ENCODE assay signal across 8 cellular contexts in genomic region chr7:81769891-81770818, GRCh38. TPM values are rescaled to one million over a fixed set of nuclear protein-coding genes. Genes with fewer than 3 reads are reported as not detected.
DNase-seq lines count a peak whose midpoint lies in the region; ATAC-seq and TF ChIP-seq lines count a peak whose summit lies in the region.

Gene HGF (minus strand): TSS chr7:81770047. CDS start chr7:81769971, 76 bp downstream.

- H3K4me2 ChIP-seq in hepatocyte (peak within 1 kb of the TSS; percentile 75), skeletal muscle satellite cell (ENCODE audit: low read length) (peak within 1 kb of the TSS; percentile 78)

- POLR2A ChIA-PET in CD4-positive, alpha-beta memory T cell (lab: Charles Lee; ENCODE audit: partially characterized antibody), result no interaction called here

- 30% methylated on average over 15 of the region's 16 CpGs for WGBS in hepatocyte (ENCODE audit: low lambda C conversion rate, missing lambda C conversion rate)

- H3K27me3 ChIP-seq in hepatocyte (peaks cover 6% of the 10 kb centered on the region), skeletal muscle satellite cell (ENCODE audit: control insufficient read depth, insufficient read depth, low read length) (no peaks in the 10 kb centered on the region)
- no peaks in the 10 kb centered on the region for H3K27me3 ChIP-seq in CD4-positive, alpha-beta memory T cell (ENCODE audit: insufficient read depth, low read length)

- H3K9me3 ChIP-seq in hepatocyte (ENCODE audit: low read depth) (no peaks in the 10 kb centered on the region), skeletal muscle satellite cell (replicated peaks; ENCODE audit: low read length) (no peaks in the 10 kb centered on the region)
- peaks cover 0 to 4% of the 10 kb centered on the region in 2 donors for H3K9me3 ChIP-seq in CD4-positive, alpha-beta memory T cell (ENCODE audit: control insufficient read depth in 1 of 2, low read length in 2 of 2)

- H3K9ac ChIP-seq in skeletal muscle satellite cell (ENCODE audit: low read depth, low read length), result peak within 1 kb of the TSS; percentile 27

- H3K4me1 Mint-ChIP-seq in CD4-positive, alpha-beta memory T cell, result no peaks in the 10 kb centered on the region

- peak within 1 kb of the TSS; percentile 32 for H3K27ac ChIP-seq in hepatocyte
- H3K27ac ChIP-seq in CD4-positive, alpha-beta memory T cell (ENCODE audit: low read depth, low read length), result no peak within 1 kb of the TSS

- CTCF ChIA-PET in CD4-positive, alpha-beta memory T cell (lab: Charles Lee; ENCODE audit: partially characterized antibody), result no interaction called here

- no peaks in the 10 kb centered on the region for H4K20me1 ChIP-seq in hepatocyte (ENCODE audit: insufficient read depth, poor library complexity, severe bottlenecking)

- H3K4me1 ChIP-seq in hepatocyte (ENCODE audit: insufficient read depth), result no peaks in the 10 kb centered on the region
- peaks cover 4% of the 10 kb centered on the region for H3K4me1 ChIP-seq in skeletal muscle satellite cell (ENCODE audit: control insufficient read depth, insufficient read depth, low read length)
- H3K4me1 ChIP-seq in CD4-positive, alpha-beta memory T cell (ENCODE audit: insufficient read depth, low read length), result no peaks in the 10 kb centered on the region

- H3K36me3 Mint-ChIP-seq in CD4-positive, alpha-beta memory T cell, result no peaks in the 10 kb centered on the region

- no peak within 1 kb of the TSS for H3K27ac Mint-ChIP-seq in CD4-positive, alpha-beta memory T cell

- ATAC-seq in GM19463 (IDR thresholded peaks at IDR 0.05; ENCODE audit: unreplicated experiment), result no peak

- TF ChIP-seq CTCF in WI38 (IDR thresholded peaks at IDR 0.05; ENCODE audit: low read depth, low read length) (peak; percentile 22; the same call in 1 of the 2 replicates), hepatocyte (IDR thresholded peaks at IDR 0.05; ENCODE audit: poor library complexity) (peak; percentile 28)

- DNase-seq in HCEC 1CT (peak; percentile 82), hepatocyte (ENCODE audit: low spot score) (peak; percentile 60), RPMI8226 (no peak), SHP77 (lab: John Stamatoyannopoulos, UW) (no peak)
- DNase-seq in CD4-positive, alpha-beta memory T cell, result no peak

- no peaks in the 10 kb centered on the region for H3K9me2 ChIP-seq in hepatocyte (replicated peaks; ENCODE audit: insufficient read depth)

- H2AFZ ChIP-seq in hepatocyte, result peak within 1 kb of the TSS; percentile 26

- H3K9me3 Mint-ChIP-seq in CD4-positive, alpha-beta memory T cell, result peaks cover 3 to 27% (median 10%) of the 10 kb centered on the region in 8 donors

- H3K79me2 ChIP-seq in hepatocyte, result peaks cover 14% of the 10 kb centered on the region

- H3K36me3 ChIP-seq in hepatocyte (replicated peaks; ENCODE audit: insufficient read depth, low read depth) (no peaks in the 10 kb centered on the region), skeletal muscle satellite cell (ENCODE audit: insufficient read depth, low read length) (no peaks in the 10 kb centered on the region)
- no peaks in the 10 kb centered on the region for H3K36me3 ChIP-seq in CD4-positive, alpha-beta memory T cell (ENCODE audit: insufficient read depth, low read length)

- no peak within 1 kb of the TSS for H3K4me3 Mint-ChIP-seq in CD4-positive, alpha-beta memory T cell

- H3K4me3 ChIP-seq in WI38 (ENCODE audit: low read depth, low read length), result peak within 1 kb of the TSS; percentile 92
- peak within 1 kb of the TSS; percentile 25 for H3K4me3 ChIP-seq in hepatocyte
- peak within 1 kb of the TSS; percentile 55 for H3K4me3 ChIP-seq in skeletal muscle satellite cell (ENCODE audit: low read length)
- no peak within 1 kb of the TSS for H3K4me3 ChIP-seq in CD4-positive, alpha-beta memory T cell (ENCODE audit: low read length in 2 of 2)

- intact Hi-C loops in CD4-positive, alpha-beta memory T cell (cut with micrococcal nuclease), result no loop called here

- no peaks in the 10 kb centered on the region for H3K27me3 Mint-ChIP-seq in CD4-positive, alpha-beta memory T cell

RNA-seq across cellular contexts. Expression of gene HGF, which starts in this region (rescaled TPM):
- 29.7 and 33.2 TPM in 2 replicates for total RNA-seq in hepatocyte
- 13.4 and 13.9 TPM in 2 replicates for polyA plus RNA-seq in hepatocyte
- 159 and 195 TPM in 2 replicates for total RNA-seq in skeletal muscle satellite cell (2012; rRNA removed)
- not detected for total RNA-seq in CD4-positive, alpha-beta memory T cell
- not detected for polyA plus RNA-seq in CD4-positive, alpha-beta memory T cell

Comparison
In these comparisons a context has a peak if more than half of its experiments do, and no peak if none do; other contexts are left out.
1. RNA of gene HGF (total RNA-seq): 29.7 to 33.2 TPM in hepatocyte; not detected in CD4-positive, alpha-beta memory T cell; every median in the first group is over 10 times any median in the second.
2. RNA of gene HGF (polyA plus RNA-seq): 13.4 to 13.9 TPM in hepatocyte; not detected in CD4-positive, alpha-beta memory T cell; every median in the first group is over 10 times any median in the second.
3. DNase-seq: peak in HCEC 1CT (single experiment) and hepatocyte (single experiment); none in RPMI8226 (single experiment), CD4-positive, alpha-beta memory T cell (0 of 5) and SHP77 (0 of 2).
4. H3K4me3 ChIP-seq: peak in WI38 (single experiment), hepatocyte (single experiment) and skeletal muscle satellite cell (single experiment); none in CD4-positive, alpha-beta memory T cell (0 of 2).